13 cellular contexts compared by ENCODE assay signal in the genomic region with DNA sequence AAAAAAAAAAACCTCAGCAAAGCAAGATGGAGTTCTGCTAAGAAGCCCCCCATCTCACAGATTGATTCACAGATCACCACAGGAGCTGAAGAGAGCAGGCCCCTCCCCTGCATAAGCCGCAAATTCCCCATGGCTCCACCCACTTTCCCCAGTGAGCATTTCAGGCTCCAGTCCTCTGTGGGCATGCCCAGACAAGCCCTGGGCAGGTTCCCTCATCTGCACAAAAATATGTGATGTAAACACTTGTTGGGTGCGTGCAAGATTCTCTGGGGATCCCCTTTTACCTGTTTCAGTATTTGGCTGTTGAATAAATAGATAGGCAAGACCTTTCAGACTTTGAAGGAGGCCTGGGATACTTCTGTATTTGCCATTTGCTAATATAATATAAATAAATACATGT.
A peak's percentile ranks its signal among the peaks of the same experiment; 100 is the strongest.
DNase-seq lines count a peak whose midpoint lies in the region; ATAC-seq, FAIRE-seq and TF ChIP-seq lines count a peak whose summit lies in the region.
"Had no signal": no experiment of that assay in that cellular context is flagged by ENCODE, and none has a peak within 500 bp of the region (broad histone marks: within the 10 kb centered on the region; RNA-seq: fewer than 3 reads in every experiment).

No MANE protein-coding gene starts in this region.

- peaks cover 0 to 8% (median 0%) of the 10 kb centered on the region in 4 donors for H3K9me3 ChIP-seq in upper lobe of left lung
- H3K9me3 ChIP-seq in heart right ventricle = peaks cover 0 to 12% (median 0%) of the 10 kb centered on the region in 11 donors
- H3K9me3 ChIP-seq: right lobe of liver had no signal

- TF ChIP-seq POLR2A in upper lobe of left lung (IDR thresholded peaks at IDR 0.05) = no peak

- H3K27ac Mint-ChIP-seq in HFFc6 = no peak overlapping the region
- H3K27ac Mint-ChIP-seq: CD4-positive, alpha-beta T cell had no signal

- TF ChIP-seq EP300 in upper lobe of left lung (IDR thresholded peaks at IDR 0.05) = no peak

- ATAC-seq in HG03432 (IDR thresholded peaks at IDR 0.05; ENCODE audit: unreplicated experiment) (peak; percentile 86), upper lobe of left lung (ENCODE audit: low FRiP score in 2 of 2) (no peak), heart right ventricle (no peak)
- ATAC-seq: HepG2, right lobe of liver had no signal

- no peaks in the 10 kb centered on the region for H3K36me3 ChIP-seq in bronchial epithelial cell (ENCODE audit: control insufficient read depth, insufficient read depth, low read length)
- H3K36me3 ChIP-seq in upper lobe of left lung = no peaks in the 10 kb centered on the region
- no peaks in the 10 kb centered on the region for H3K36me3 ChIP-seq in heart right ventricle
- H3K36me3 ChIP-seq: right lobe of liver had no signal

- H3K27ac ChIP-seq in upper lobe of left lung (no peak overlapping the region), heart right ventricle (no peak overlapping the region)
- H3K27ac ChIP-seq: right lobe of liver had no signal

- no peaks in the 10 kb centered on the region for H3K36me3 Mint-ChIP-seq in HFFc6 (ENCODE audit: low read depth)

- H3K4me3 Mint-ChIP-seq in HFFc6 = no peak overlapping the region
- H3K4me3 Mint-ChIP-seq: CD4-positive, alpha-beta T cell had no signal

- peaks cover 24% of the 10 kb centered on the region for H3K9me3 Mint-ChIP-seq in HFFc6

- no peaks in the 10 kb centered on the region for H3K27me3 Mint-ChIP-seq in HFFc6 (ENCODE audit: insufficient read depth)
- H3K27me3 Mint-ChIP-seq: CD4-positive, alpha-beta T cell had no signal

- TF ChIP-seq CTCF in GM13976 (IDR thresholded peaks at IDR 0.05; ENCODE audit: borderline replicate concordance, control extremely low read depth, extremely low read depth, insufficient read depth, missing control alignments) (no peak), GM20000 (IDR thresholded peaks at IDR 0.05; ENCODE audit: extremely low read depth, missing control alignments) (no peak), bronchial epithelial cell (IDR thresholded peaks at IDR 0.05; ENCODE audit: insufficient read depth, low read length, severe bottlenecking) (no peak), upper lobe of left lung (IDR thresholded peaks at IDR 0.05) (no peak), HFFc6 (IDR thresholded peaks at IDR 0.05) (no peak), heart right ventricle (IDR thresholded peaks at IDR 0.05) (no peak)

- H3K4me3 ChIP-seq in bronchial epithelial cell (ENCODE audit: low read depth, low read length) (no peak overlapping the region), upper lobe of left lung (no peak overlapping the region), heart right ventricle (no peak overlapping the region)
- H3K4me3 ChIP-seq: right lobe of liver had no signal

- in situ Hi-C loops in GM13976 (cut with MboI; ENCODE audit: low sequenced_read_pairs, unreplicated experiment) = no loop called here

- H3K4me1 ChIP-seq in upper lobe of left lung (no peaks in the 10 kb centered on the region), heart right ventricle (peaks cover 0 to 8% (median 0%) of the 10 kb centered on the region in 9 donors)
- H3K4me1 ChIP-seq: right lobe of liver had no signal

- H3K4me1 Mint-ChIP-seq in HFFc6 (ENCODE audit: low read depth) = no peaks in the 10 kb centered on the region

- peak; percentile 13 for DNase-seq in GM13976 (ENCODE audit: low spot score)
- peak; percentile 7 for DNase-seq in GM20000 (ENCODE audit: low spot score)
- peak; percentile 73 for DNase-seq in bronchial epithelial cell (ENCODE audit: low read depth)
- DNase-seq in upper lobe of left lung = no peak
- DNase-seq in HFFc6 = no peak
- no peak for DNase-seq in foreskin melanocyte
- DNase-seq in heart right ventricle = no peak
- DNase-seq: activated CD4-positive, alpha-beta T cell treated with anti-CD3 and anti-CD28 coated beads, Interleukin-2, amount 50 U/mL, for 48 hours; CD4-positive, alpha-beta T cell; NCI-H446 treated with DMSO at 0.1 percent for 48 hours; right lobe of liver had no signal

- no peaks in the 10 kb centered on the region for H3K27me3 ChIP-seq in bronchial epithelial cell (ENCODE audit: control insufficient read depth, insufficient read depth, low read length)
- no peaks in the 10 kb centered on the region for H3K27me3 ChIP-seq in upper lobe of left lung
- no peaks in the 10 kb centered on the region for H3K27me3 ChIP-seq in heart right ventricle
- H3K27me3 ChIP-seq: right lobe of liver had no signal

- FAIRE-seq in bronchial epithelial cell (lab: Jason Lieb, UNC) = no peak
- FAIRE-seq: HepG2 had no signal

- 80 to 93% methylated on average over 2 of the region's 2 CpGs for WGBS in upper lobe of left lung, 2 donors
- 83% methylated on average over 2 of the region's 2 CpGs for WGBS in heart right ventricle, 2 donors

- intact Hi-C loops in heart right ventricle (cut with DNase I) = no loop called here

Comparison
In these comparisons a context has a peak if more than half of its experiments do, and no peak if none do; other contexts are left out.
1. DNase-seq: peak in GM13976 (single experiment), GM20000 (single experiment) and bronchial epithelial cell (single experiment); none in upper lobe of left lung (0 of 2), HFFc6 (single experiment), foreskin melanocyte (single experiment) and heart right ventricle (0 of 2).